In the genomic region with DNA sequence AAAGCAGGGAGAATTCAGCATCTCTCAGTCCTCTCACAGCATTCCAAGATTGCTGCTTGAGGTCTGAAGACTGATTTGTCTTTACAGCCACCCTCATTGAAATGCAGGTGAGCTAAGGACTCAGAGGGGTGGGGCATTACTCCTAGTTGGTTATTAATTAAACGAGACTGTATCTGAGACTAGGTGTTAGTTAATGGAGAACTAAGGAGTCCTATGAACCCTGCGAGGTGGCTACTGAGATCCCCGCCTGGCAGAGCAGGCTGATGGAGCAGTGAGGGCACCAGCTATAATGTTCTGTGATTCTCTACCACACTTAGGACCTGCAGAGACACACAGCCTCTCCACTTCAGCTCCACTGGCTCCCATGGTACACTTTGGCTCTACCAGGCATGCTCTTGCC, we compare ENCODE assay signal across 15 cellular contexts.
"Had no signal": no experiment of that assay in that cellular context is flagged by ENCODE, and none has a peak within 500 bp of the region (broad histone marks: within the 10 kb centered on the region; RNA-seq: fewer than 3 reads in every experiment).

No MANE protein-coding gene starts in this region.

- H3K4me3 Mint-ChIP-seq: activated B cell treated with CpG ODN at 0.5 μM for 24 hours; activated CD4-positive, alpha-beta T cell treated with anti-CD3 and anti-CD28 coated beads, Interleukin-2, amount 10 ng/mL, durations not matched to agents 24 days and 14 days; activated naive CD8-positive, alpha-beta T cell treated with anti-CD3 and anti-CD28 coated beads, Interleukin-2, amount 10 ng/mL, durations not matched to agents 7 days and 5 days; central memory CD8-positive, alpha-beta T cell; neural progenitor cell; stimulated activated memory B cell treated with anti-CD40 and anti-IgM and Interleukin-4, amounts not matched to agents 10 μg/mL and 1 μg/mL and 100 μg/mL, for 72 hours had no signal

- H3K27me3 Mint-ChIP-seq: activated B cell treated with CpG ODN at 0.5 μM for 24 hours; activated CD4-positive, alpha-beta T cell treated with anti-CD3 and anti-CD28 coated beads, Interleukin-2, amount 10 ng/mL, durations not matched to agents 24 days and 14 days; activated naive CD8-positive, alpha-beta T cell treated with anti-CD3 and anti-CD28 coated beads, Interleukin-2, amount 10 ng/mL, durations not matched to agents 7 days and 5 days; central memory CD8-positive, alpha-beta T cell; stimulated activated memory B cell treated with anti-CD40 and anti-IgM and Interleukin-4, amounts not matched to agents 10 μg/mL and 1 μg/mL and 100 μg/mL, for 72 hours had no signal

- DNase-seq: activated B cell treated with CpG ODN at 0.5 μM for 24 hours; activated CD4-positive, alpha-beta T cell treated with anti-CD3 and anti-CD28 coated beads, Interleukin-2, amount 10 ng/mL, durations not matched to agents 24 days and 14 days; activated naive CD4-positive, alpha-beta T cell; activated naive CD8-positive, alpha-beta T cell treated with anti-CD3 and anti-CD28 coated beads, Interleukin-2, amount 10 ng/mL, durations not matched to agents 7 days and 5 days; brain microvascular endothelial cell; effector CD4-positive, alpha-beta T cell; foreskin melanocyte; left ventricle myocardium superior; ovary; SJCRH30; T-helper 2 cell; tibial artery had no signal

- H3K27ac Mint-ChIP-seq: activated B cell treated with CpG ODN at 0.5 μM for 24 hours; activated CD4-positive, alpha-beta T cell treated with anti-CD3 and anti-CD28 coated beads, Interleukin-2, amount 10 ng/mL, durations not matched to agents 24 days and 14 days; activated naive CD8-positive, alpha-beta T cell treated with anti-CD3 and anti-CD28 coated beads, Interleukin-2, amount 10 ng/mL, durations not matched to agents 7 days and 5 days; neural progenitor cell; stimulated activated memory B cell treated with anti-CD40 and anti-IgM and Interleukin-4, amounts not matched to agents 10 μg/mL and 1 μg/mL and 100 μg/mL, for 72 hours had no signal

- H3K4me1 Mint-ChIP-seq: activated CD4-positive, alpha-beta T cell treated with anti-CD3 and anti-CD28 coated beads, Interleukin-2, amount 10 ng/mL, durations not matched to agents 24 days and 14 days; activated naive CD8-positive, alpha-beta T cell treated with anti-CD3 and anti-CD28 coated beads, Interleukin-2, amount 10 ng/mL, durations not matched to agents 7 days and 5 days; central memory CD8-positive, alpha-beta T cell had no signal

- ATAC-seq: left ventricle myocardium superior; stimulated activated memory B cell treated with anti-CD40 and anti-IgM and Interleukin-4, amounts not matched to agents 10 μg/mL and 1 μg/mL and 100 μg/mL, for 72 hours had no signal

- H3K9me3 Mint-ChIP-seq: activated B cell treated with CpG ODN at 0.5 μM for 24 hours; activated CD4-positive, alpha-beta T cell treated with anti-CD3 and anti-CD28 coated beads, Interleukin-2, amount 10 ng/mL, durations not matched to agents 24 days and 14 days; activated naive CD8-positive, alpha-beta T cell treated with anti-CD3 and anti-CD28 coated beads, Interleukin-2, amount 10 ng/mL, durations not matched to agents 7 days and 5 days; central memory CD8-positive, alpha-beta T cell; neural progenitor cell; stimulated activated memory B cell treated with anti-CD40 and anti-IgM and Interleukin-4, amounts not matched to agents 10 μg/mL and 1 μg/mL and 100 μg/mL, for 72 hours had no signal

- H3K36me3 Mint-ChIP-seq: activated naive CD8-positive, alpha-beta T cell treated with anti-CD3 and anti-CD28 coated beads, Interleukin-2, amount 10 ng/mL, durations not matched to agents 7 days and 5 days; neural progenitor cell; stimulated activated memory B cell treated with anti-CD40 and anti-IgM and Interleukin-4, amounts not matched to agents 10 μg/mL and 1 μg/mL and 100 μg/mL, for 72 hours had no signal
